Comparison of ENCODE assay signal across 24 cellular contexts in the genomic region with DNA sequence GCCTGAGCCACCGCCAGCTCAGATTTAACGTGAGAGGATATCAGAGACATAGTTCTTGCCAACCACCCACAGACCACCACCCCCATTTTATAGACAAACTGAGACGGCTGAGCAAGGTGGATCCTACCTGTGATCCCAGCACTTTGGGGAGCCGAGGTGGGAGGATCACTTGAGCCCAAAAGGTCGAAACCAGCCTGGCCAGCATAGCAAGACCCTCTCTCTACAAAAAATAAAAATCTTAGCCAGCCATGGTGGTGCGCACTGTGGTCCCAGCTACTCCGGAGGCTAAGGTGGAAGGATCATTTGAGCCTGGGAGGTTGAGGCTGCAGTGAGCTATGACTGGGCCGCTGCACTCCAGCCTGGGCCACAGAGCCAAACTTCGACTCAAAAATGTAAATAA. TPM values are rescaled to one million over a fixed set of nuclear protein-coding genes. Genes with fewer than 3 reads are reported as not detected.
DNase-seq lines count a peak whose midpoint lies in the region; ATAC-seq, FAIRE-seq and TF ChIP-seq lines count a peak whose summit lies in the region.
"Had no signal": no experiment of that assay in that cellular context is flagged by ENCODE, and none has a peak within 500 bp of the region (broad histone marks: within the 10 kb centered on the region; RNA-seq: fewer than 3 reads in every experiment).

No MANE protein-coding gene starts in this region.

- TF ChIP-seq CTCF in RWPE1 (conservative IDR thresholded peaks at IDR 0.05; ENCODE audit: low read depth) (no peak), brain (conservative IDR thresholded peaks at IDR 0.05) (no peak), neural crest cell (conservative IDR thresholded peaks at IDR 0.05) (no peak), D721Med (IDR thresholded peaks at IDR 0.05; ENCODE audit: insufficient read depth, missing control alignments) (no peak)

- no peak overlapping the region for H3K27ac Mint-ChIP-seq in activated naive CD4-positive, alpha-beta T cell treated with anti-CD3 and anti-CD28 coated beads, Interleukin-2, amount 50 U/mL, for 24 hours
- H3K27ac Mint-ChIP-seq in brain (peak overlapping the region in 2 of 5 experiments; percentile 16 to 99), neural crest cell (ENCODE audit: unreplicated experiment) (no peak overlapping the region)
- H3K27ac Mint-ChIP-seq: T-helper 2 cell treated with Interferon-gamma antibody and Interleukin-4, amounts not matched to agents 5 μg/mL and 100 μg/mL, for 36 hours had no signal

- H3K27me3 Mint-ChIP-seq in activated naive CD4-positive, alpha-beta T cell treated with anti-CD3 and anti-CD28 coated beads, Interleukin-2, amount 50 U/mL, for 24 hours, result no peaks in the 10 kb centered on the region
- no peaks in the 10 kb centered on the region for H3K27me3 Mint-ChIP-seq in brain
- H3K27me3 Mint-ChIP-seq in neural crest cell (ENCODE audit: low read depth), result no peaks in the 10 kb centered on the region

- H3K9me3 Mint-ChIP-seq in activated naive CD4-positive, alpha-beta T cell treated with anti-CD3 and anti-CD28 coated beads, Interleukin-2, amount 50 U/mL, for 24 hours, result no peaks in the 10 kb centered on the region
- peaks cover 0 to 3% (median 0%) of the 10 kb centered on the region in 5 experiments for H3K9me3 Mint-ChIP-seq in brain
- no peaks in the 10 kb centered on the region for H3K9me3 Mint-ChIP-seq in neural crest cell
- H3K9me3 Mint-ChIP-seq: activated naive CD4-positive, alpha-beta T cell treated with anti-CD3 and anti-CD28 coated beads, Interleukin-2, amount 50 U/mL, for 72 hours; stimulated activated memory B cell treated with anti-CD40 and anti-IgM and Interleukin-4, amounts not matched to agents 10 μg/mL and 1 μg/mL and 100 μg/mL, for 72 hours; T-helper 2 cell treated with Interferon-gamma antibody and Interleukin-4, amounts not matched to agents 5 μg/mL and 100 μg/mL, for 36 hours had no signal

- no peak for FAIRE-seq in D721Med (lab: Jason Lieb, UNC)
- FAIRE-seq: endothelial cell of umbilical vein, GM12892, urothelium cell line had no signal

- DNase-seq in activated naive CD4-positive, alpha-beta T cell treated with anti-CD3 and anti-CD28 coated beads, Interleukin-2, amount 50 U/mL, for 16 hours, result no peak
- DNase-seq in RWPE1 (ENCODE audit: low spot score), result no peak
- no peak for DNase-seq in neural crest cell (ENCODE audit: low read depth, low spot score)
- no peak for DNase-seq in D721Med (ENCODE audit: insufficient read length, low spot score)
- DNase-seq in Ammon's horn (ENCODE audit: low spot score), result no peak
- DNase-seq in left colon, result no peak
- DNase-seq: activated CD4-positive, alpha-beta T cell treated with anti-CD3 and anti-CD28 coated beads, Interleukin-2, amount 50 U/mL, for 48 hours; activated T-cell treated with anti-CD3 and anti-CD28 coated beads, Interleukin-2, amount 50 U/mL, for 1 hour; dorsolateral prefrontal cortex; islet precursor cell; ovary; spleen; stimulated activated CD4-positive, alpha-beta T cell treated with anti-CD3 and anti-CD28 coated beads, Interleukin-2, amount 100 ng/mL, for 48 hours; WERI-Rb-1 had no signal

- peak overlapping the region; percentile 26 for H3K4me3 Mint-ChIP-seq in activated naive CD4-positive, alpha-beta T cell treated with anti-CD3 and anti-CD28 coated beads, Interleukin-2, amount 50 U/mL, for 24 hours
- H3K4me3 Mint-ChIP-seq in brain (peak overlapping the region in 3 of 5 experiments; percentile 39 to 61 (median 52)), neural crest cell (peak overlapping the region; percentile 72)

- H3K36me3 Mint-ChIP-seq in activated naive CD4-positive, alpha-beta T cell treated with anti-CD3 and anti-CD28 coated beads, Interleukin-2, amount 50 U/mL, for 24 hours, result peaks cover 4% of the 10 kb centered on the region
- H3K36me3 Mint-ChIP-seq in brain (peaks cover 14% of the 10 kb centered on the region), neural crest cell (ENCODE audit: low read depth) (peaks cover 6% of the 10 kb centered on the region)

- peaks cover 15% of the 10 kb centered on the region for H3K4me1 Mint-ChIP-seq in activated naive CD4-positive, alpha-beta T cell treated with anti-CD3 and anti-CD28 coated beads, Interleukin-2, amount 50 U/mL, for 24 hours
- peaks cover 68% of the 10 kb centered on the region for H3K4me1 Mint-ChIP-seq in brain
- peaks cover 31% of the 10 kb centered on the region for H3K4me1 Mint-ChIP-seq in neural crest cell

- intact Hi-C loops in left colon (cut with DNase I, micrococcal nuclease), result no loop called here

- CTCF ChIA-PET in RWPE1 (lab: Yijun Ruan, JAX), result no interaction called here

- no peak for ATAC-seq in left colon
- ATAC-seq: activated naive CD4-positive, alpha-beta T cell treated with anti-CD3 and anti-CD28 coated beads, Interleukin-2, amount 50 U/mL, for 72 hours; right cardiac atrium; stimulated activated memory B cell treated with anti-CD40 and anti-IgM and Interleukin-4, amounts not matched to agents 10 μg/mL and 1 μg/mL and 100 μg/mL, for 72 hours had no signal

- H3K27ac ChIP-seq in RWPE1, result peak overlapping the region; percentile 91
- H3K27ac ChIP-seq: HL-60, WERI-Rb-1 had no signal

- POLR2A ChIA-PET in RWPE1 (lab: Yijun Ruan, JAX; ENCODE audit: low non-redundant PET), result no interaction called here

RNA-seq across cellular contexts. Expression of a gene that starts 30.6 kb away (rescaled TPM):
- polyA plus RNA-seq in brain (ENCODE audit: insufficient read depth, low read depth, low replicate concordance), result 275 TPM
- 89.7 and 90.6 TPM in 2 replicates for total RNA-seq in neural crest cell
- 100 to 1,000 TPM; 141 to 178 TPM for total RNA-seq in left colon

RNA-seq across cellular contexts. Expression of a gene that starts 48.2 kb away (rescaled TPM):
- polyA plus RNA-seq in brain (ENCODE audit: insufficient read depth, low read depth, low replicate concordance), result 146 TPM
- 42.6 and 45.6 TPM in 2 replicates for total RNA-seq in neural crest cell
- 1 to 10 TPM; 2.3 to 2.5 TPM for total RNA-seq in left colon

RNA-seq across cellular contexts. Expression of a gene that starts 54.2 kb away (rescaled TPM):
- polyA plus RNA-seq in brain (ENCODE audit: insufficient read depth, low read depth, low replicate concordance), result 81.4 TPM
- total RNA-seq in neural crest cell (146 and 157 TPM in 2 replicates), left colon (100 to 1,000 TPM in 1 of 2 donors, 10 to 100 TPM in 1; 82.1 to 106 TPM)

Comparison
In these comparisons a context has a peak if more than half of its experiments do, and no peak if none do; other contexts are left out.
1. RNA of a gene that starts 48.2 kb away (total RNA-seq): 42.6 to 45.6 TPM in neural crest cell; 2.3 to 2.5 TPM in left colon; every median in the first group is over 10 times any median in the second.
2. Peak in every context shown above with its lines, with median percentiles within 50 percentile points of each other: H3K4me3 Mint-ChIP-seq.